In genomic region chrX:40176256-40176978, GRCh38 we compare ENCODE assay signal across 8 cellular contexts.
DNase-seq lines count a peak whose midpoint lies in the region; ATAC-seq and TF ChIP-seq lines count a peak whose summit lies in the region.

No MANE protein-coding gene starts in this region.

- peak; percentile 34 for ATAC-seq in HG02588 (IDR thresholded peaks at IDR 0.05; ENCODE audit: unreplicated experiment)
- ATAC-seq in HG02610 (IDR thresholded peaks at IDR 0.05; ENCODE audit: unreplicated experiment), result no peak

- H3K9ac ChIP-seq in SK-N-SH, result peak overlapping the region; percentile 36; the same call in 1 of the 2 replicates

- 6% methylated on average over 34 of the region's 86 CpGs for WGBS in SK-N-SH (ENCODE audit: low lambda C conversion rate)
- WGBS in adrenal gland, 4 donors, result 0 to 9% (median 0%) methylated on average over 8 to 84 of the region's 86 CpGs; no CpG with 5 or more reads in 1 of the 4 donors
- WGBS in hepatocyte (ENCODE audit: low lambda C conversion rate, missing lambda C conversion rate), result 14% methylated on average over 24 of the region's 86 CpGs
- 0 to 1% methylated on average over 86 of the region's 86 CpGs for WGBS in sigmoid colon, 2 donors

- CTCF ChIA-PET in SK-N-SH (lab: Yijun Ruan, JAX), result interaction anchor here (0.9 to 1.9 kb wide), 3 partner anchors 10 to 87 kb away, joined by 3 to 5 read pairs (median 5); no protein-coding TSS in a partner anchor

- TF ChIP-seq CTCF in SK-N-SH (IDR thresholded peaks at IDR 0.05) (no peak), adrenal gland (IDR thresholded peaks at IDR 0.05) (no peak), hepatocyte (IDR thresholded peaks at IDR 0.05; ENCODE audit: poor library complexity) (no peak), sigmoid colon (IDR thresholded peaks at IDR 0.05) (no peak)

- peak overlapping the region in 1 of 2 experiments; percentile 96; a peak in 2 of 4 replicates for H3K27ac ChIP-seq in SK-N-SH (ENCODE audit: low read depth in 2 of 2, low read length in 1 of 2)
- peak overlapping the region; percentile 91 to 99 (median 95) for H3K27ac ChIP-seq in adrenal gland
- peak overlapping the region; percentile 99 for H3K27ac ChIP-seq in hepatocyte
- peak overlapping the region; percentile 91 to 97 (median 93) for H3K27ac ChIP-seq in sigmoid colon

- no peaks in the 10 kb centered on the region for H3K9me3 ChIP-seq in SK-N-SH
- no peaks in the 10 kb centered on the region for H3K9me3 ChIP-seq in adrenal gland (replicated peaks in 1 of 3)
- no peaks in the 10 kb centered on the region for H3K9me3 ChIP-seq in hepatocyte (ENCODE audit: low read depth)
- no peaks in the 10 kb centered on the region for H3K9me3 ChIP-seq in sigmoid colon

- POLR2A ChIA-PET in SK-N-SH (lab: Yijun Ruan, JAX), result interaction anchor here (0.6 to 3.4 kb wide), 13 partner anchors 11 to 363 kb away, joined by 3 to 18 read pairs (median 3); partner anchors contain the start of gene BCOR

- no peaks in the 10 kb centered on the region for H3K79me2 ChIP-seq in SK-N-SH (ENCODE audit: insufficient read depth)
- peaks cover 5% of the 10 kb centered on the region for H3K79me2 ChIP-seq in hepatocyte

- H3K27me3 ChIP-seq in SK-N-SH (ENCODE audit: insufficient read depth) (peaks cover 6% of the 10 kb centered on the region; the same call in 1 of the 2 replicates), adrenal gland (peaks cover 15% of the 10 kb centered on the region), hepatocyte (no peaks in the 10 kb centered on the region), sigmoid colon (peaks cover 0 to 5% (median 0%) of the 10 kb centered on the region in 3 donors)

- DNase-seq in SK-N-SH (peak; percentile 74), adrenal gland (peak; percentile 62 to 76 (median 67)), hepatocyte (ENCODE audit: low spot score) (peak; percentile 84), sigmoid colon (peak; percentile 86), DMS114 treated with DMSO at 0.1 percent for 48 hours (lab: John Stamatoyannopoulos, UW; ENCODE audit: unreplicated experiment) (no peak)

- no peak for TF ChIP-seq EP300 in SK-N-SH (IDR thresholded peaks at IDR 0.05; ENCODE audit: borderline replicate concordance in 1 of 2, low read depth in 1 of 2, low read length in 1 of 2)
- TF ChIP-seq EP300 in sigmoid colon (IDR thresholded peaks at IDR 0.05), result no peak

- H3K4me1 ChIP-seq in SK-N-SH (ENCODE audit: control insufficient read depth in 1 of 2, insufficient read depth in 2 of 2, low read depth in 1 of 2, low read length in 1 of 2), result peaks cover 0 to 20% of the 10 kb centered on the region in 2 experiments; a peak in 2 of 4 replicates
- H3K4me1 ChIP-seq in adrenal gland (replicated peaks in 1 of 2), result peaks cover 11 to 22% of the 10 kb centered on the region in 2 donors
- peaks cover 48% of the 10 kb centered on the region for H3K4me1 ChIP-seq in hepatocyte (ENCODE audit: insufficient read depth)
- peaks cover 0 to 43% (median 19%) of the 10 kb centered on the region in 4 donors for H3K4me1 ChIP-seq in sigmoid colon

- H4K20me1 ChIP-seq in SK-N-SH (ENCODE audit: insufficient read depth), result no peaks in the 10 kb centered on the region
- no peaks in the 10 kb centered on the region for H4K20me1 ChIP-seq in hepatocyte (ENCODE audit: insufficient read depth, poor library complexity, severe bottlenecking)

- TF ChIP-seq RAD21 in SK-N-SH (IDR thresholded peaks at IDR 0.05; ENCODE audit: low read length), result no peak

- H2AFZ ChIP-seq in SK-N-SH (ENCODE audit: low read depth) (peak overlapping the region; percentile 49; the same call in 1 of the 2 replicates), hepatocyte (peak overlapping the region; percentile 41)

- peak overlapping the region; percentile 58; the same call in 1 of the 2 replicates for H3K4me3 ChIP-seq in GM08714 (ENCODE audit: low read length)
- peak overlapping the region; percentile 32 to 51; a peak in 2 of 4 replicates for H3K4me3 ChIP-seq in SK-N-SH (ENCODE audit: low read depth in 2 of 2, low read length in 1 of 2)
- peak overlapping the region in 2 of 4 donors; percentile 34 to 67 for H3K4me3 ChIP-seq in adrenal gland
- H3K4me3 ChIP-seq in hepatocyte, result peak overlapping the region; percentile 58
- peak overlapping the region; percentile 38 to 63 (median 56) for H3K4me3 ChIP-seq in sigmoid colon

- H3K9me2 ChIP-seq in SK-N-SH (no peaks in the 10 kb centered on the region), hepatocyte (replicated peaks; ENCODE audit: insufficient read depth) (no peaks in the 10 kb centered on the region)

- intact Hi-C loops in adrenal gland (cut with DNase I) (loop anchor here (10.0 kb wide), 3 partner anchors 88 to 362 kb away; no protein-coding TSS in a partner anchor), sigmoid colon (cut with DNase I) (loop anchor here (2.0 to 10.0 kb wide), 4 partner anchors 90 to 704 kb away; no protein-coding TSS in a partner anchor)

- TF ChIP-seq POLR2A in adrenal gland (IDR thresholded peaks at IDR 0.05) (peak in 1 of 2 donors; percentile 37), sigmoid colon (IDR thresholded peaks at IDR 0.05) (peak in 1 of 2 donors; percentile 33)

- H3K36me3 ChIP-seq in SK-N-SH (replicated peaks in 1 of 2; ENCODE audit: control insufficient read depth in 1 of 2, insufficient read depth in 2 of 2, low read length in 1 of 2), result no peaks in the 10 kb centered on the region
- H3K36me3 ChIP-seq in adrenal gland (replicated peaks in 1 of 2), result no peaks in the 10 kb centered on the region
- no peaks in the 10 kb centered on the region for H3K36me3 ChIP-seq in hepatocyte (replicated peaks; ENCODE audit: insufficient read depth, low read depth)
- no peaks in the 10 kb centered on the region for H3K36me3 ChIP-seq in sigmoid colon

- no peaks in the 10 kb centered on the region for H3F3A ChIP-seq in SK-N-SH (replicated peaks; ENCODE audit: insufficient read depth)

- peak overlapping the region; percentile 78 for H3K4me2 ChIP-seq in SK-N-SH
- H3K4me2 ChIP-seq in hepatocyte, result peak overlapping the region; percentile 92

TF ChIP-seq in SK-N-SH, 30 proteins besides CTCF, POLR2A, EP300 and RAD21:
- TF ChIP-seq USF1 (IDR thresholded peaks at IDR 0.05; ENCODE audit: borderline replicate concordance, low read depth) (peak; percentile 67), FOSL2 (IDR thresholded peaks at IDR 0.05; ENCODE audit: borderline replicate concordance, low read depth) (no peak), ELF1 (IDR thresholded peaks at IDR 0.05) (0 out of 2 replicates have a peak, but pooled peaks have one; percentile 27), SMC3 (IDR thresholded peaks at IDR 0.05; ENCODE audit: low read depth, low read length) (no peak), JUND (IDR thresholded peaks at IDR 0.05) (no peak), MAX (IDR thresholded peaks at IDR 0.05; ENCODE audit: low read depth) (0 out of 2 replicates have a peak, but pooled peaks have one; percentile 27)
